1 cellular context compared by ENCODE assay signal in genomic region chr14:74634481-74634880, GRCh38.
TF ChIP-seq lines count a peak whose summit lies in the region.

No MANE protein-coding gene starts in this region.

TF ChIP-seq in SK-N-SH treated with all-trans-retinoic acid at 6 μM for 48 hours, 23 proteins besides CTCF, POLR2A, EP300 and RAD21 (continued from another document):
- TF ChIP-seq ZNF70 (CRISPR knock-in tag; IDR thresholded peaks at IDR 0.05) (no peak), SNAI2 (CRISPR knock-in tag; IDR thresholded peaks at IDR 0.05) (no peak), ZFP3 (CRISPR knock-in tag; IDR thresholded peaks at IDR 0.05) (no peak), PATZ1 (CRISPR knock-in tag; IDR thresholded peaks at IDR 0.05; ENCODE audit: borderline replicate concordance) (no peak), CSDC2 (CRISPR knock-in tag; IDR thresholded peaks at IDR 0.05) (no peak), TSHZ2 (CRISPR knock-in tag; IDR thresholded peaks at IDR 0.05) (no peak), ZFP30 (CRISPR knock-in tag; IDR thresholded peaks at IDR 0.05) (no peak), GLIS3 (CRISPR knock-in tag; IDR thresholded peaks at IDR 0.05) (no peak), TOX (CRISPR knock-in tag; IDR thresholded peaks at IDR 0.05; ENCODE audit: borderline replicate concordance) (no peak), BACH2 (CRISPR knock-in tag; IDR thresholded peaks at IDR 0.05; ENCODE audit: borderline replicate concordance) (no peak), TCF4 (CRISPR knock-in tag; IDR thresholded peaks at IDR 0.05; ENCODE audit: borderline replicate concordance) (no peak)
